Comparison of ENCODE assay signal across 10 cellular contexts in genomic region chr20:32522775-32523612, GRCh38.
A peak's percentile ranks its signal among the peaks of the same experiment; 100 is the strongest.
DNase-seq lines count a peak whose midpoint lies in the region; ATAC-seq and TF ChIP-seq lines count a peak whose summit lies in the region.
"Had no signal": no experiment of that assay in that cellular context is flagged by ENCODE, and none has a peak within 500 bp of the region (broad histone marks: within the 10 kb centered on the region; RNA-seq: fewer than 3 reads in every experiment).

No MANE protein-coding gene starts in this region.

- H3K36me3 ChIP-seq in Caco-2 (ENCODE audit: control insufficient read depth, insufficient read depth, low read length) = no peaks in the 10 kb centered on the region
- H3K36me3 ChIP-seq in MG63 = no peaks in the 10 kb centered on the region
- H3K36me3 ChIP-seq: right lobe of liver had no signal

- peak overlapping the region; percentile 7 for H3K27ac Mint-ChIP-seq in activated T-helper 2 cell treated with anti-CD3 and anti-CD28 coated beads, Interferon-gamma antibody, Interleukin-2, Interleukin-4, amounts not matched to agents 10 μg/mL and 5 μg/mL and 100 μg/mL, durations not matched to agents 14 hours and 24 hours and 36 hours
- H3K27ac Mint-ChIP-seq in natural killer cell treated with Interleukin-12 subunit alpha and Interleukin-12 subunit beta and Interleukin-15 and Interleukin-18, amount 100 ng/mL, for 72 hours = peak overlapping the region; percentile 8 to 76
- no peak overlapping the region for H3K27ac Mint-ChIP-seq in Caco-2 (ENCODE audit: unreplicated experiment)

- H3K9me3 ChIP-seq in Caco-2 (no peaks in the 10 kb centered on the region), MG63 (no peaks in the 10 kb centered on the region), right cardiac atrium (ENCODE audit: control insufficient read depth, low read length) (no peaks in the 10 kb centered on the region)
- H3K9me3 ChIP-seq: right lobe of liver had no signal

- H3K27me3 Mint-ChIP-seq in activated T-helper 2 cell treated with anti-CD3 and anti-CD28 coated beads, Interferon-gamma antibody, Interleukin-2, Interleukin-4, amounts not matched to agents 10 μg/mL and 5 μg/mL and 100 μg/mL, durations not matched to agents 14 hours and 24 hours and 36 hours (ENCODE audit: low read depth) = no peaks in the 10 kb centered on the region
- H3K27me3 Mint-ChIP-seq in natural killer cell treated with Interleukin-12 subunit alpha and Interleukin-12 subunit beta and Interleukin-15 and Interleukin-18, amount 100 ng/mL, for 72 hours = no peaks in the 10 kb centered on the region
- H3K27me3 Mint-ChIP-seq in Caco-2 (ENCODE audit: insufficient read depth, unreplicated experiment) = no peaks in the 10 kb centered on the region

- no peaks in the 10 kb centered on the region; the same call in 1 of the 2 replicates for H3K4me1 ChIP-seq in Caco-2
- peaks cover 2% of the 10 kb centered on the region for H3K4me1 ChIP-seq in right cardiac atrium (ENCODE audit: control insufficient read depth, insufficient read depth, low read length)

- no peak overlapping the region for H3K4me3 ChIP-seq in NB4 (ENCODE audit: low read depth, low read length)
- H3K4me3 ChIP-seq in Caco-2 (ENCODE audit: low read depth, low read length) = no peak overlapping the region
- H3K4me3 ChIP-seq in MG63 = no peak overlapping the region
- H3K4me3 ChIP-seq in right cardiac atrium (ENCODE audit: low read length) = no peak overlapping the region
- H3K4me3 ChIP-seq: right lobe of liver had no signal

- POLR2A ChIA-PET in Caco-2 (lab: Charles Lee) = interaction anchor here (0.5 to 0.7 kb wide), 2 partner anchors 26 to 47 kb away, joined by 3 to 12 read pairs; no protein-coding TSS in a partner anchor

- H3K36me3 Mint-ChIP-seq in activated T-helper 2 cell treated with anti-CD3 and anti-CD28 coated beads, Interferon-gamma antibody, Interleukin-2, Interleukin-4, amounts not matched to agents 10 μg/mL and 5 μg/mL and 100 μg/mL, durations not matched to agents 14 hours and 24 hours and 36 hours (ENCODE audit: low read depth) = peaks cover 25% of the 10 kb centered on the region
- no peaks in the 10 kb centered on the region for H3K36me3 Mint-ChIP-seq in natural killer cell treated with Interleukin-12 subunit alpha and Interleukin-12 subunit beta and Interleukin-15 and Interleukin-18, amount 100 ng/mL, for 72 hours
- no peaks in the 10 kb centered on the region for H3K36me3 Mint-ChIP-seq in Caco-2 (ENCODE audit: insufficient read depth, unreplicated experiment)

- no peak overlapping the region for H3K27ac ChIP-seq in right cardiac atrium (ENCODE audit: low read length)
- H3K27ac ChIP-seq: epithelial cell of prostate, right lobe of liver had no signal

- WGBS in right cardiac atrium = 78% methylated on average over 8 of the region's 8 CpGs

- no peak overlapping the region for H3K4me3 Mint-ChIP-seq in activated T-helper 2 cell treated with anti-CD3 and anti-CD28 coated beads, Interferon-gamma antibody, Interleukin-2, Interleukin-4, amounts not matched to agents 10 μg/mL and 5 μg/mL and 100 μg/mL, durations not matched to agents 14 hours and 24 hours and 36 hours (ENCODE audit: low read depth)
- peak overlapping the region; percentile 1 for H3K4me3 Mint-ChIP-seq in natural killer cell treated with Interleukin-12 subunit alpha and Interleukin-12 subunit beta and Interleukin-15 and Interleukin-18, amount 100 ng/mL, for 72 hours
- H3K4me3 Mint-ChIP-seq in Caco-2 (ENCODE audit: unreplicated experiment) = no peak overlapping the region

- BruUV-seq in Caco-2 (replicated peaks; lab: Mats Ljungman, UMichigan) = no TSS peak

- no peaks in the 10 kb centered on the region for H3K27me3 ChIP-seq in Caco-2 (replicated peaks; ENCODE audit: control insufficient read depth, insufficient read depth, low read length)
- no peaks in the 10 kb centered on the region for H3K27me3 ChIP-seq in MG63
- H3K27me3 ChIP-seq in right cardiac atrium (ENCODE audit: control insufficient read depth, insufficient read depth) = no peaks in the 10 kb centered on the region
- H3K27me3 ChIP-seq: right lobe of liver had no signal

- DNase-seq in NCI-H748 (lab: John Stamatoyannopoulos, UW; ENCODE audit: unreplicated experiment) (peak; percentile 11), NCI-H748 treated with DMSO at 0.1 percent for 48 hours (lab: John Stamatoyannopoulos, UW) (no peak), NB4 (ENCODE audit: low read depth) (peak; percentile 89), Caco-2 (no peak), MG63 (no peak), right cardiac atrium (no peak)
- DNase-seq in activated T-helper 2 cell treated with anti-CD3 and anti-CD28 coated beads, Interferon-gamma antibody, Interleukin-2, Interleukin-4, amounts not matched to agents 10 μg/mL and 5 μg/mL and 100 μg/mL, durations not matched to agents 14 hours and 24 hours and 36 hours (ENCODE audit: low spot score) = no peak
- peak; percentile 60 for DNase-seq in natural killer cell treated with Interleukin-12 subunit alpha and Interleukin-12 subunit beta and Interleukin-15 and Interleukin-18, amount 100 ng/mL, for 72 hours (ENCODE audit: low spot score)

- TF ChIP-seq CTCF in NB4 (IDR thresholded peaks at IDR 0.05; ENCODE audit: low read depth, low read length) = no peak
- TF ChIP-seq CTCF in Caco-2 (IDR thresholded peaks at IDR 0.05; ENCODE audit: insufficient read depth in 1 of 2, low read depth in 1 of 2, low read length in 1 of 2, severe bottlenecking in 1 of 2, unreplicated experiment in 1 of 2) = no peak

- H3K4me1 Mint-ChIP-seq in activated T-helper 2 cell treated with anti-CD3 and anti-CD28 coated beads, Interferon-gamma antibody, Interleukin-2, Interleukin-4, amounts not matched to agents 10 μg/mL and 5 μg/mL and 100 μg/mL, durations not matched to agents 14 hours and 24 hours and 36 hours (ENCODE audit: low read depth) = peaks cover 35% of the 10 kb centered on the region
- H3K4me1 Mint-ChIP-seq in natural killer cell treated with Interleukin-12 subunit alpha and Interleukin-12 subunit beta and Interleukin-15 and Interleukin-18, amount 100 ng/mL, for 72 hours (ENCODE audit: low read depth in 2 of 2) = peaks cover 24 to 50% of the 10 kb centered on the region in 2 donors
- H3K4me1 Mint-ChIP-seq in Caco-2 (ENCODE audit: low read depth, unreplicated experiment) = no peaks in the 10 kb centered on the region

- H3K9me3 Mint-ChIP-seq in activated T-helper 2 cell treated with anti-CD3 and anti-CD28 coated beads, Interferon-gamma antibody, Interleukin-2, Interleukin-4, amounts not matched to agents 10 μg/mL and 5 μg/mL and 100 μg/mL, durations not matched to agents 14 hours and 24 hours and 36 hours = no peaks in the 10 kb centered on the region
- no peaks in the 10 kb centered on the region for H3K9me3 Mint-ChIP-seq in natural killer cell treated with Interleukin-12 subunit alpha and Interleukin-12 subunit beta and Interleukin-15 and Interleukin-18, amount 100 ng/mL, for 72 hours
- H3K9me3 Mint-ChIP-seq in Caco-2 (ENCODE audit: unreplicated experiment) = no peaks in the 10 kb centered on the region

- ATAC-seq in natural killer cell treated with Interleukin-12 subunit alpha and Interleukin-12 subunit beta and Interleukin-15 and Interleukin-18, amount 100 ng/mL, for 72 hours = peak in 1 of 2 donors; percentile 18
- ATAC-seq in right cardiac atrium = no peak

- intact Hi-C loops in activated T-helper 2 cell treated with anti-CD3 and anti-CD28 coated beads, Interferon-gamma antibody, Interleukin-2, Interleukin-4, amounts not matched to agents 10 μg/mL and 5 μg/mL and 100 μg/mL, durations not matched to agents 14 hours and 24 hours and 36 hours (cut with micrococcal nuclease) = no loop called here
- intact Hi-C loops in Caco-2 (cut with micrococcal nuclease; ENCODE audit: unreplicated experiment) = loop anchor here (1.0 to 5.0 kb wide), 2 partner anchors 100 to 254 kb away; no protein-coding TSS in a partner anchor
- intact Hi-C loops in right cardiac atrium (cut with DNase I) = loop anchor here in 2 of 4 donors (1.0 to 10.0 kb wide), 3 partner anchors 62 to 130 kb away; partner anchors contain the start of gene NOL4L (in 1 of the 2)

- CTCF ChIA-PET in Caco-2 (lab: Charles Lee) = interaction anchor here (0.6 to 6.6 kb wide), 16 partner anchors 8 to 942 kb away, joined by 3 to 155 read pairs (median 7); partner anchors contain the start of gene MAPRE1

- no peak for TF ChIP-seq POLR2A in NB4 (IDR thresholded peaks at IDR 0.05; ENCODE audit: extremely low read depth, insufficient read length)

Comparison
In these comparisons a context has a peak if more than half of its experiments do, and no peak if none do; other contexts are left out.
1. DNase-seq: peak in NCI-H748 (single experiment), NB4 (single experiment) and natural killer cell treated with Interleukin-12 subunit alpha and Interleukin-12 subunit beta and Interleukin-15 and Interleukin-18, amount 100 ng/mL, for 72 hours (single experiment); none in NCI-H748 treated with DMSO at 0.1 percent for 48 hours (single experiment), activated T-helper 2 cell treated with anti-CD3 and anti-CD28 coated beads, Interferon-gamma antibody, Interleukin-2, Interleukin-4, amounts not matched to agents 10 μg/mL and 5 μg/mL and 100 μg/mL, durations not matched to agents 14 hours and 24 hours and 36 hours (single experiment), Caco-2 (0 of 2), MG63 (single experiment) and right cardiac atrium (0 of 3).